23 cellular contexts compared by ENCODE assay signal in the genomic region with DNA sequence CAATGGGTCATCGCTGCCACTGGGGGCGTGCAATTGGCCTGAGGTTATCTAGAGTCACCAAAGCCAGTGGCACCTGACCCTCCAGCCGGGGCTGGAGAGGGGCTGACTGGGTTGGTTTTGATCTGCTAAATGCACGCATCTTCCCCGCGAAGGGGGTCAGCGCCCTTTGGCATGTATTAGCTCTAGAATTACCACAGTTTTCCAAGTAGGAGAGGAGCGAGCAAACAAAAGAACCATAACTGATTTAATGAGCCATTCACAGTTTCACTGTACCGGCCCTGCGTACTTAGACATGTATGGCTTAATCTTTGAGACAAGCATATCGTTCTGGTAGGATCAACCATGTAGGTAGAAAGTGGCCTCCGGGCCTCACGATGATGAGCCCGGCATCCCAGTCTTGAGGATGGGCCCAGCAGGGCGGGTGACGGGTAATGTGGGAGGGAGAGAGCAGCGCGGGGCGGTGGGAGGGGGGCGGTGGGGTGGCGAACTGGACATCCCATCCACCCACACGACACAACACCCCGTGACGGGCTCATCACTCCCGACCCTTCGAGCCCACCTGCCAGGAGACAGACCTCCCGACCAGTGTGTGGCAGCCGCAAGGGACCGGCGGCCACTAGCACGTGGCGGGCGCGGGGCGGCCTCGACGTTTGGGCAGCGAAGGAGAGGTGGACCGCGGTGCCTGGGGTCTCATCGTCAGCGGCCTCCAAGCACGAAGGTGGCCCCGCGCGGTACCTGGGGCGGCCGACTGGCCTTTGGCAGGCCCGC.
"Had no signal": no experiment of that assay in that cellular context is flagged by ENCODE, and none has a peak within 500 bp of the region (broad histone marks: within the 10 kb centered on the region; RNA-seq: fewer than 3 reads in every experiment).

No MANE protein-coding gene starts in this region.

- H3K4me3 Mint-ChIP-seq: central memory CD8-positive, alpha-beta T cell; mesothelial cell of epicardium; naive thymus-derived CD4-positive, alpha-beta T cell; T-helper 17 cell; type B pancreatic cell had no signal

- H3K27me3 ChIP-seq: breast epithelium, pancreas had no signal

- H3K27ac ChIP-seq: breast epithelium, epithelial cell of prostate, pancreas, psoas muscle, thoracic aorta, WERI-Rb-1 had no signal

- H3K4me3 ChIP-seq: breast epithelium, pancreas, psoas muscle, thoracic aorta had no signal

- H3K27me3 Mint-ChIP-seq: T-helper 17 cell, type B pancreatic cell had no signal

- H3K4me1 Mint-ChIP-seq: mesothelial cell of epicardium, T-helper 17 cell had no signal

- H3K36me3 Mint-ChIP-seq: type B pancreatic cell had no signal

- H3K36me3 ChIP-seq: breast epithelium, pancreas, thoracic aorta, WERI-Rb-1 had no signal

- H3K27ac Mint-ChIP-seq: mesothelial cell of epicardium; naive thymus-derived CD4-positive, alpha-beta T cell; T-helper 17 cell; type B pancreatic cell had no signal

- DNase-seq: activated CD4-positive, alpha-beta T cell treated with anti-CD3 and anti-CD28 coated beads for 48 hours; activated CD4-positive, alpha-beta T cell treated with anti-CD3 and anti-CD28 coated beads, Interleukin-2, amount 50 U/mL, for 48 hours; activated CD8-positive, alpha-beta memory T cell treated with anti-CD3 and anti-CD28 coated beads for 24 hours; activated gamma-delta T cell treated with Interleukin-2 at 50 U/mL for 16 hours; activated naive CD4-positive, alpha-beta T cell treated with anti-CD3 and anti-CD28 coated beads, Interleukin-2, amount 50 U/mL, for 16 hours; amygdala; dermis blood vessel endothelial cell; effector CD4-positive, alpha-beta T cell; mammary epithelial cell; naive thymus-derived CD4-positive, alpha-beta T cell; stimulated activated naive CD4-positive, alpha-beta T cell treated with Interleukin-2 at 50 U/mL for 16 hours; T-helper 17 cell; T1000; WERI-Rb-1 had no signal

- H3K9me3 ChIP-seq: pancreas, psoas muscle, thoracic aorta had no signal

- ATAC-seq: activated CD4-positive, CD25-positive, alpha-beta regulatory T cell treated with anti-CD3 and anti-CD28 coated beads, Interleukin-2, amount 50 U/mL, for 24 hours; naive thymus-derived CD4-positive, alpha-beta T cell; pancreas; psoas muscle; T-helper 17 cell had no signal

- H3K4me1 ChIP-seq: breast epithelium, pancreas, psoas muscle had no signal
